23 cellular contexts compared by ENCODE assay signal in the genomic region with DNA sequence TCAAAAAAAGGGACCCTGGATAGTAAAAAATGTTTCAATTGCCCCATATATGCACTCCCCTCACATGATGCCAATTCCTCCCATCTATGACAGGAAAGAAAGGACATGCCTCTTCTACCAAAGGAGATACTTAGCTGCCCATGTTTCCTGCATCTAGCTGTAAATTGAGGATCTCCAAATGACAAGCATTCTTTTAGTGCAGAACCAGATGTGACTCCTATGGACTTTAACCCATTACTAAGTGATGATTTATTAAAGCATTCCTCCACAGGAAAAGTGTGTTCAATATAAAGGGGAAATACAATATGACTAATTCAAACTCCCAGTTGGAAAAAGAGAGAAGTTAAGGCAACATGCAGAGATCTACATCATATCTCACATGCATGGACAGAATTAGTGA.
"Had no signal": no experiment of that assay in that cellular context is flagged by ENCODE, and none has a peak within 500 bp of the region (broad histone marks: within the 10 kb centered on the region; RNA-seq: fewer than 3 reads in every experiment).

No MANE protein-coding gene starts in this region.

- H3K4me3 Mint-ChIP-seq: endodermal cell; natural killer cell treated with Interleukin-12 subunit alpha and Interleukin-12 subunit beta and Interleukin-15 and Interleukin-18, amount 100 ng/mL, for 72 hours; stimulated activated memory B cell treated with anti-CD40 and anti-IgM and Interleukin-4, amounts not matched to agents 10 μg/mL and 1 μg/mL and 100 μg/mL, for 72 hours; stimulated activated naive CD8-positive, alpha-beta T cell treated with anti-CD3 and anti-CD28 coated beads, Interleukin-15, Interleukin-2, amounts not matched to agents 100 ng/mL and 50 ng/mL, for 24 hours had no signal

- H3K4me1 ChIP-seq: colonic mucosa, psoas muscle, right lobe of liver, transverse colon had no signal

- H3K4me3 ChIP-seq: colonic mucosa, hepatocyte, lung, psoas muscle, right lobe of liver, spleen, transverse colon had no signal

- H3K27me3 Mint-ChIP-seq: stimulated activated memory B cell treated with anti-CD40 and anti-IgM and Interleukin-4, amounts not matched to agents 10 μg/mL and 1 μg/mL and 100 μg/mL, for 72 hours had no signal

- H3K36me3 ChIP-seq: colonic mucosa, right lobe of liver, spleen, transverse colon had no signal

- H3K4me1 Mint-ChIP-seq: endodermal cell; stimulated activated memory B cell treated with anti-CD40 and anti-IgM and Interleukin-4, amounts not matched to agents 10 μg/mL and 1 μg/mL and 100 μg/mL, for 72 hours had no signal

- FAIRE-seq: endothelial cell of umbilical vein had no signal

- H3K27ac ChIP-seq: colonic mucosa, hepatocyte, psoas muscle, right lobe of liver, spleen, transverse colon had no signal

- H3K27me3 ChIP-seq: colonic mucosa, hepatocyte, right lobe of liver, spleen, transverse colon had no signal

- H3K9me3 ChIP-seq: colonic mucosa, psoas muscle, transverse colon had no signal

- DNase-seq: colonic mucosa; effector CD4-positive, alpha-beta T cell; endodermal cell; erythroblast; head of caudate nucleus; left colon; left ventricle myocardium superior; midbrain; occipital lobe; psoas muscle; retina; right lobe of liver; spleen; stimulated activated CD4-positive, alpha-beta T cell treated with anti-CD3 and anti-CD28 coated beads, Interleukin-15, amount 100 ng/mL, for 24 hours; stimulated activated CD4-positive, alpha-beta T cell treated with anti-CD3 and anti-CD28 coated beads, Interleukin-1b, Interleukin-23, amount 100 ng/mL, for 48 hours; stimulated activated CD4-positive, alpha-beta T cell treated with anti-CD3 and anti-CD28 coated beads, Interleukin-4, amount 100 ng/mL, for 24 hours; transverse colon had no signal

- H3K27ac Mint-ChIP-seq: endodermal cell; natural killer cell treated with Interleukin-12 subunit alpha and Interleukin-12 subunit beta and Interleukin-15 and Interleukin-18, amount 100 ng/mL, for 72 hours; stimulated activated memory B cell treated with anti-CD40 and anti-IgM and Interleukin-4, amounts not matched to agents 10 μg/mL and 1 μg/mL and 100 μg/mL, for 72 hours; stimulated activated naive CD8-positive, alpha-beta T cell treated with anti-CD3 and anti-CD28 coated beads, Interleukin-15, Interleukin-2, amounts not matched to agents 100 ng/mL and 50 ng/mL, for 24 hours had no signal
